In the genomic region with DNA sequence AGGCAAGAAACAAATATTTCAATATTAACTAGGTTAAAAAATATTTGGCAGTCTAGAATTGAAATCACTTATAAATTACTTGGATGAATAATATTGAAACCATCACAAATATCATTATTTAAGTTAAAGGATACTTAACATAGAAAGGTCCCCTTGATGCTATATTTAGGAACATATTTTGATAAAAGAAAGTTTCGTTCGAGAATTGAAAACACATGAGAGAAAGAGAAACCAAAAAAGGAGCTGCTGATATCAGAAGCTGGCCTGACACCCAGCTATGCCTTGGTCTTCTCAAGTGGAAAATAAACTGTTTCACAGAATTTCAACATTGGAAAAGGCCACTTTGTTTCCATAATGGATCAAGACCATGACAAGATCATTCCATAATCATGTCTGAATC, we compare ENCODE assay signal across 12 cellular contexts.
A peak's percentile ranks its signal among the peaks of the same experiment; 100 is the strongest.
DNase-seq lines count a peak whose midpoint lies in the region; ATAC-seq lines count a peak whose summit lies in the region.
"Had no signal": no experiment of that assay in that cellular context is flagged by ENCODE, and none has a peak within 500 bp of the region (broad histone marks: within the 10 kb centered on the region; RNA-seq: fewer than 3 reads in every experiment).

No MANE protein-coding gene starts in this region.

- H3K4me1 ChIP-seq in Karpas-422 (ENCODE audit: low read length): peaks cover 26% of the 10 kb centered on the region

- H3K9me2 ChIP-seq in Karpas-422 (replicated peaks; ENCODE audit: insufficient read depth, low read length): no peaks in the 10 kb centered on the region

- peak overlapping the region; percentile 85; the same call in 1 of the 2 replicates for H2AFZ ChIP-seq in Karpas-422 (ENCODE audit: low read length)

- no peaks in the 10 kb centered on the region for H3K79me2 ChIP-seq in Karpas-422 (ENCODE audit: low read length)

- DNase-seq in A172 (ENCODE audit: low spot score) (peak; percentile 5), Karpas-422 (no peak), GM19238 (ENCODE audit: insufficient read length, low spot score) (no peak), NCI-H1694 treated with DMSO at 0.1 percent for 48 hours (lab: John Stamatoyannopoulos, UW) (no peak), retina (no peak), dedifferentiated amniotic fluid mesenchymal stem cell (ENCODE audit: extremely low spot score) (no peak)
- DNase-seq: activated CD4-positive, alpha-beta T cell treated with anti-CD3 and anti-CD28 coated beads for 1 hour; HFFc6; hypothalamus; NCI-H526 treated with DMSO at 0.1 percent for 48 hours had no signal

- peak overlapping the region; percentile 69 for H3K27ac ChIP-seq in Karpas-422 (ENCODE audit: low read length)

- H3K4me2 ChIP-seq in Karpas-422 (ENCODE audit: low read depth, low read length, poor library complexity, severe bottlenecking): peak overlapping the region; percentile 57

- no peaks in the 10 kb centered on the region for H4K20me1 ChIP-seq in Karpas-422 (ENCODE audit: insufficient read depth, low read depth, low read length)

- no peaks in the 10 kb centered on the region for H3K36me3 ChIP-seq in Karpas-422 (ENCODE audit: insufficient read depth, low read length)

- no peaks in the 10 kb centered on the region for H3K9me3 ChIP-seq in Karpas-422 (ENCODE audit: low read length)

- ATAC-seq in GM18907 (IDR thresholded peaks at IDR 0.05; ENCODE audit: unreplicated experiment) (peak; percentile 72), HG02840 (IDR thresholded peaks at IDR 0.05; ENCODE audit: low FRiP score, unreplicated experiment) (peak; percentile 72)

- H3K4me3 ChIP-seq in Karpas-422 (ENCODE audit: low read length): peak overlapping the region; percentile 38; the same call in 1 of the 2 replicates

- no peaks in the 10 kb centered on the region for H3K27me3 ChIP-seq in Karpas-422 (ENCODE audit: low read length)

- H3K9ac ChIP-seq in Karpas-422 (ENCODE audit: low read length): no peak overlapping the region
